Comparison of ENCODE assay signal across 16 cellular contexts in the genomic region with DNA sequence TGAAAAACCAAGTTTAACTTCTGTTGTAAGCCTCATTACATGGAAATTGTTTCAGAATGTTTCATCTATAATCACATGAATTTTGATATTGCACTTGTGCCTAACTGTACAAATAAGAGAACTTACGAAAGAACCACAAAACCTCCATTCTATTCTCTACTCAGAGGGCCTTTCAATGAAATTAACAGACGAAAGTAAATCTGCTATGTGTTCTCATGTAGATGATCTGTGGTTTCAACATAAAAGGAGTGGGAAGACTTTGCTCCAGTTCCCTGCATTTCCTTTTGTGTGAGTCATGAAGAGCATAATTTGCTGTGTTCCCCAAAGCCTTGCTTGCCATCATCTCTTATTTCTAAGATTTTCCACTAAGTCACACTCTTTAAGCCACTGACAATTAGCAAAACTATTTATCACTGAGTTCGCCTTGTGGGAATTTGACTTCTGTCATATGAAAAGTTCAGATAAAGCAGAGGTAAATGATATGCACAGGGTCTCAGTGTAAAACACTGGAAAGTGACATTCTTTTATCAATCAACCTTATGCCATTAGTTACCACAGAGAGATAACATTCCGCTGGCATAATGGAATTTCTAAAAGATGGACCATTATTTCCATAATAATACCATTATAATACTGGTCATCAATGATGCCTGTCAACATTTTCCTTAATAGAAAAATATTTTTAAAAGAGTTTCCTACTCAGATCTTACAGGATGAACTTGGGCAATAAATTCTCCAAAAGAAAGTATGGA.
DNase-seq lines count a peak whose midpoint lies in the region; FAIRE-seq and TF ChIP-seq lines count a peak whose summit lies in the region.
"Had no signal": no experiment of that assay in that cellular context is flagged by ENCODE, and none has a peak within 500 bp of the region (broad histone marks: within the 10 kb centered on the region; RNA-seq: fewer than 3 reads in every experiment).

No MANE protein-coding gene starts in this region.

- no peaks in the 10 kb centered on the region for H3K79me2 ChIP-seq in mesendoderm (ENCODE audit: control insufficient read depth, insufficient read depth, low read length)

- H3K4me3 ChIP-seq in bronchial epithelial cell (ENCODE audit: low read depth, low read length) (no peak overlapping the region), mesendoderm (ENCODE audit: low read length) (no peak overlapping the region)

- no peak overlapping the region for H3K4me2 ChIP-seq in mesendoderm (ENCODE audit: low read length)

- H3K56ac ChIP-seq in mesendoderm (ENCODE audit: low read length) = no peak overlapping the region

- H3K27me3 ChIP-seq in bronchial epithelial cell (ENCODE audit: control insufficient read depth, insufficient read depth, low read length) = no peaks in the 10 kb centered on the region
- no peaks in the 10 kb centered on the region for H3K27me3 ChIP-seq in mesendoderm (ENCODE audit: insufficient read depth, low read length, poor library complexity)

- DNase-seq in CD1c-positive myeloid dendritic cell (ENCODE audit: extremely low spot score) (peak; percentile 25), LHCN-M2 (ENCODE audit: low read depth) (peak; percentile 87), bronchial epithelial cell (ENCODE audit: low read depth) (peak; percentile 22), mesendoderm (peak; percentile 19), LoVo (ENCODE audit: low spot score) (no peak), NCI-H1436 (lab: John Stamatoyannopoulos, UW) (no peak), cardiac septum (ENCODE audit: low spot score) (no peak), epidermal melanocyte (ENCODE audit: insufficient read length, low spot score) (no peak)
- DNase-seq: activated B cell treated with CpG ODN at 0.5 μM for 24 hours; activated naive CD4-positive, alpha-beta T cell; Caco-2; endodermal cell; NCI-H187 treated with DMSO at 0.1 percent for 48 hours; RPMI8226; stimulated activated CD4-positive, alpha-beta T cell treated with anti-CD3 and anti-CD28 coated beads, Interleukin-1b, Interleukin-23, amount 100 ng/mL, for 48 hours had no signal

- intact Hi-C loops in cardiac septum (cut with DNase I) = no loop called here

- H2BK5ac ChIP-seq in mesendoderm (ENCODE audit: low read length) = no peak overlapping the region

- WGBS in mesendoderm (ENCODE audit: extremely low coverage, insufficient coverage, low lambda C conversion rate) = no CpG with 5 or more reads among the region's 4 CpGs

- H3K27ac ChIP-seq in mesendoderm (ENCODE audit: low read depth, low read length) = no peak overlapping the region

- no peak for FAIRE-seq in bronchial epithelial cell (lab: Jason Lieb, UNC)
- FAIRE-seq: keratinocyte had no signal

- H2BK15ac ChIP-seq in mesendoderm (replicated peaks; ENCODE audit: low read depth) = no peak overlapping the region

- H3K9ac ChIP-seq in mesendoderm (ENCODE audit: low read length) = no peak overlapping the region

- no peak overlapping the region for H4K8ac ChIP-seq in mesendoderm (ENCODE audit: low read depth, low read length)

- H3K18ac ChIP-seq in mesendoderm (ENCODE audit: low read length) = no peak overlapping the region

- H3K36me3 ChIP-seq in bronchial epithelial cell (ENCODE audit: control insufficient read depth, insufficient read depth, low read length) = no peaks in the 10 kb centered on the region
- no peaks in the 10 kb centered on the region for H3K36me3 ChIP-seq in mesendoderm (ENCODE audit: control insufficient read depth, insufficient read depth, low read length)

- H4K5ac ChIP-seq in mesendoderm (ENCODE audit: low read length) = no peak overlapping the region

- no peaks in the 10 kb centered on the region for H3K4me1 ChIP-seq in mesendoderm (ENCODE audit: control insufficient read depth, low read depth, low read length)
- H3K4me1 ChIP-seq: Caco-2 had no signal

- no peak overlapping the region for H3K23ac ChIP-seq in mesendoderm (ENCODE audit: low read length)

- H2AK5ac ChIP-seq in mesendoderm (ENCODE audit: low read length) = no peak overlapping the region

- no peak overlapping the region for H2BK120ac ChIP-seq in mesendoderm (ENCODE audit: low read depth, low read length)

- no peak overlapping the region for H3K4ac ChIP-seq in mesendoderm (ENCODE audit: low read depth, low read length)

- no peak for TF ChIP-seq CTCF in bronchial epithelial cell (IDR thresholded peaks at IDR 0.05; ENCODE audit: insufficient read depth, low read length, severe bottlenecking)

- no peaks in the 10 kb centered on the region for H3K79me1 ChIP-seq in mesendoderm (ENCODE audit: low read length)

Comparison
In these comparisons a context has a peak if more than half of its experiments do, and no peak if none do; other contexts are left out.
1. DNase-seq: peak in CD1c-positive myeloid dendritic cell (single experiment), LHCN-M2 (single experiment), bronchial epithelial cell (single experiment) and mesendoderm (single experiment); none in LoVo (single experiment), NCI-H1436 (single experiment), cardiac septum (single experiment) and epidermal melanocyte (single experiment).